38 cellular contexts compared by ENCODE assay signal in genomic region chr4:3796960-3797359, GRCh38. TPM values are rescaled to one million over a fixed set of nuclear protein-coding genes. Genes with fewer than 3 reads are reported as not detected.
"Had no signal": no experiment of that assay in that cellular context is flagged by ENCODE, and none has a peak within 500 bp of the region (broad histone marks: within the 10 kb centered on the region; RNA-seq: fewer than 3 reads in every experiment).

No MANE protein-coding gene starts in this region.

- H3K27me3 Mint-ChIP-seq: activated CD4-positive, alpha-beta memory T cell treated with anti-CD3 and anti-CD28 coated beads, Interleukin-2, amount 10 ng/mL, durations not matched to agents 7 days and 5 days; activated CD4-positive, alpha-beta T cell treated with anti-CD3 and anti-CD28 coated beads, Interleukin-2, amount 10 ng/mL, durations not matched to agents 7 days and 5 days; activated CD8-positive, alpha-beta memory T cell treated with anti-CD3 and anti-CD28 coated beads, Interleukin-2, amount 10 ng/mL, durations not matched to agents 7 days and 5 days had no signal

- ATAC-seq: activated CD4-positive, alpha-beta T cell treated with anti-CD3 and anti-CD28 coated beads for 36 hours; activated CD4-positive, CD25-positive, alpha-beta regulatory T cell treated with anti-CD3 and anti-CD28 coated beads, Interleukin-2, amount 50 U/mL, for 24 hours; activated CD8-positive, alpha-beta memory T cell treated with anti-CD3 and anti-CD28 coated beads, Interleukin-2, amount 10 ng/mL, durations not matched to agents 7 days and 5 days; activated CD8-positive, alpha-beta T cell treated with anti-CD3 and anti-CD28 coated beads, Interleukin-2, amount 10 ng/mL, durations not matched to agents 7 days and 5 days; activated naive CD4-positive, alpha-beta T cell treated with anti-CD3 and anti-CD28 coated beads, Interleukin-2, amount 50 U/mL, for 72 hours; activated T-cell treated with anti-CD3 and anti-CD28 coated beads, Interleukin-2, amount 50 U/mL, for 72 hours; activated T-helper 17 cell treated with anti-CD3 and anti-CD28 coated beads, Interleukin-2, amount 50 U/mL, for 72 hours; body of pancreas; WTC11 had no signal

- H3K4me1 Mint-ChIP-seq: activated CD4-positive, alpha-beta memory T cell treated with anti-CD3 and anti-CD28 coated beads, Interleukin-2, amount 10 ng/mL, durations not matched to agents 7 days and 5 days; activated CD4-positive, alpha-beta T cell treated with anti-CD3 and anti-CD28 coated beads for 36 hours; activated CD4-positive, alpha-beta T cell treated with anti-CD3 and anti-CD28 coated beads, Interleukin-2, amount 10 ng/mL, durations not matched to agents 7 days and 5 days; activated CD8-positive, alpha-beta memory T cell treated with anti-CD3 and anti-CD28 coated beads, Interleukin-2, amount 10 ng/mL, durations not matched to agents 7 days and 5 days; activated naive CD8-positive, alpha-beta T cell treated with anti-CD3 and anti-CD28 coated beads for 36 hours; activated T-helper 17 cell treated with anti-CD3 and anti-CD28 coated beads, Interleukin-2, amount 50 U/mL, for 72 hours; central memory CD8-positive, alpha-beta T cell had no signal

- H3K27me3 ChIP-seq: adrenal gland, body of pancreas, brain microvascular endothelial cell had no signal

- H3K36me3 Mint-ChIP-seq: activated CD8-positive, alpha-beta memory T cell treated with anti-CD3 and anti-CD28 coated beads, Interleukin-2, amount 10 ng/mL, durations not matched to agents 7 days and 5 days; activated naive CD8-positive, alpha-beta T cell treated with anti-CD3 and anti-CD28 coated beads for 36 hours had no signal

- DNase-seq: activated CD4-positive, alpha-beta memory T cell treated with anti-CD3 and anti-CD28 coated beads, Interleukin-2, amount 10 ng/mL, durations not matched to agents 7 days and 5 days; activated CD4-positive, alpha-beta T cell treated with anti-CD3 and anti-CD28 coated beads for 1 hour; activated CD4-positive, alpha-beta T cell treated with anti-CD3 and anti-CD28 coated beads for 36 hours; activated CD4-positive, alpha-beta T cell treated with anti-CD3 and anti-CD28 coated beads for 48 hours; activated CD4-positive, alpha-beta T cell treated with anti-CD3 and anti-CD28 coated beads, Interleukin-2, amount 10 ng/mL, durations not matched to agents 7 days and 5 days; activated CD4-positive, alpha-beta T cell treated with anti-CD3 and anti-CD28 coated beads, Interleukin-2, amount 50 U/mL, for 48 hours; activated CD4-positive, CD25-positive, alpha-beta regulatory T cell; activated CD8-positive, alpha-beta memory T cell treated with anti-CD3 and anti-CD28 coated beads for 24 hours; activated CD8-positive, alpha-beta memory T cell treated with anti-CD3 and anti-CD28 coated beads, Interleukin-2, amount 10 ng/mL, durations not matched to agents 7 days and 5 days; activated CD8-positive, alpha-beta memory T cell treated with anti-CD3 and anti-CD28 coated beads, Interleukin-2, amount 50 U/mL, for 48 hours; activated CD8-positive, alpha-beta T cell treated with anti-CD3 and anti-CD28 coated beads, Interleukin-2, amount 10 ng/mL, durations not matched to agents 7 days and 5 days; activated effector memory CD4-positive, alpha-beta T cell treated with anti-CD3 and anti-CD28 coated beads, Interleukin-2, amount 50 U/mL, for 16 hours; activated gamma-delta T cell treated with Interleukin-2 at 50 U/mL for 16 hours; activated naive CD4-positive, alpha-beta T cell; activated naive CD4-positive, alpha-beta T cell treated with anti-CD3 and anti-CD28 coated beads for 36 hours; activated naive CD4-positive, alpha-beta T cell treated with anti-CD3 and anti-CD28 coated beads, Interleukin-2, amount 50 U/mL, for 16 hours; activated naive CD8-positive, alpha-beta T cell treated with anti-CD3 and anti-CD28 coated beads for 36 hours; activated T-cell treated with anti-CD3 and anti-CD28 coated beads, Interleukin-2, amount 50 U/mL, for 24 hours; activated T-cell treated with anti-CD3 and anti-CD28 coated beads, Interleukin-2, amount 50 U/mL, for 72 hours; adrenal gland; amniotic stem cell; body of pancreas; brain microvascular endothelial cell; caudate nucleus; cerebellar nuclear complex; T-helper 1 cell; T-helper 2 cell; T-helper 9 cell; WERI-Rb-1 had no signal

- H3K27ac ChIP-seq: adrenal gland, body of pancreas, brain microvascular endothelial cell, breast epithelium, WERI-Rb-1 had no signal

- H3K4me3 Mint-ChIP-seq: activated CD4-positive, alpha-beta memory T cell treated with anti-CD3 and anti-CD28 coated beads, Interleukin-2, amount 10 ng/mL, durations not matched to agents 7 days and 5 days; activated CD4-positive, alpha-beta T cell treated with anti-CD3 and anti-CD28 coated beads for 36 hours; activated CD4-positive, alpha-beta T cell treated with anti-CD3 and anti-CD28 coated beads, Interleukin-2, amount 10 ng/mL, durations not matched to agents 7 days and 5 days; activated CD8-positive, alpha-beta memory T cell treated with anti-CD3 and anti-CD28 coated beads, Interleukin-2, amount 10 ng/mL, durations not matched to agents 7 days and 5 days; activated CD8-positive, alpha-beta T cell treated with anti-CD3 and anti-CD28 coated beads, Interleukin-2, amount 10 ng/mL, durations not matched to agents 7 days and 5 days; activated naive CD4-positive, alpha-beta T cell treated with anti-CD3 and anti-CD28 coated beads for 36 hours; activated naive CD8-positive, alpha-beta T cell treated with anti-CD3 and anti-CD28 coated beads for 36 hours; activated T-cell treated with anti-CD3 and anti-CD28 coated beads, Interleukin-2, amount 50 U/mL, for 24 hours; activated T-cell treated with anti-CD3 and anti-CD28 coated beads, Interleukin-2, amount 50 U/mL, for 72 hours; activated T-helper 1 cell treated with anti-CD3 and anti-CD28 coated beads, Interleukin-12 subunit alpha, Interleukin-12 subunit beta, Interleukin-2, Interleukin-4 antibody, amounts not matched to agents 30 ng/mL and 10 ng/mL and 1 ng/mL, durations not matched to agents 14 hours and 24 hours and 36 hours; activated T-helper 17 cell treated with anti-CD3 and anti-CD28 coated beads, Interleukin-2, amount 50 U/mL, for 72 hours; central memory CD8-positive, alpha-beta T cell; T-helper 1 cell treated with Interleukin-12 subunit alpha and Interleukin-12 subunit beta and Interleukin-4 antibody, amounts not matched to agents 30 μg/mL and 1 μg/mL, for 36 hours; T-helper 2 cell treated with Interferon-gamma antibody and Interleukin-4, amounts not matched to agents 5 μg/mL and 100 μg/mL, for 36 hours; WTC11 had no signal

- H3K4me3 ChIP-seq: adrenal gland, body of pancreas, breast epithelium had no signal

- H3K4me1 ChIP-seq: adrenal gland, body of pancreas, breast epithelium had no signal

- H3K36me3 ChIP-seq: adrenal gland, brain microvascular endothelial cell, breast epithelium, WERI-Rb-1 had no signal

- H3K27ac Mint-ChIP-seq: activated CD4-positive, alpha-beta memory T cell treated with anti-CD3 and anti-CD28 coated beads, Interleukin-2, amount 10 ng/mL, durations not matched to agents 7 days and 5 days; activated CD4-positive, alpha-beta T cell treated with anti-CD3 and anti-CD28 coated beads for 36 hours; activated CD4-positive, alpha-beta T cell treated with anti-CD3 and anti-CD28 coated beads, Interleukin-2, amount 10 ng/mL, durations not matched to agents 7 days and 5 days; activated CD8-positive, alpha-beta memory T cell treated with anti-CD3 and anti-CD28 coated beads, Interleukin-2, amount 10 ng/mL, durations not matched to agents 7 days and 5 days; activated CD8-positive, alpha-beta T cell treated with anti-CD3 and anti-CD28 coated beads, Interleukin-2, amount 10 ng/mL, durations not matched to agents 7 days and 5 days; activated naive CD4-positive, alpha-beta T cell treated with anti-CD3 and anti-CD28 coated beads for 36 hours; activated naive CD4-positive, alpha-beta T cell treated with anti-CD3 and anti-CD28 coated beads, Interleukin-2, amount 50 U/mL, for 72 hours; activated naive CD8-positive, alpha-beta T cell treated with anti-CD3 and anti-CD28 coated beads for 36 hours; activated T-cell treated with anti-CD3 and anti-CD28 coated beads, Interleukin-2, amount 50 U/mL, for 24 hours; activated T-cell treated with anti-CD3 and anti-CD28 coated beads, Interleukin-2, amount 50 U/mL, for 72 hours; activated T-helper 1 cell treated with anti-CD3 and anti-CD28 coated beads, Interleukin-12 subunit alpha, Interleukin-12 subunit beta, Interleukin-2, Interleukin-4 antibody, amounts not matched to agents 30 ng/mL and 10 ng/mL and 1 ng/mL, durations not matched to agents 14 hours and 24 hours and 36 hours; activated T-helper 17 cell treated with anti-CD3 and anti-CD28 coated beads, Interleukin-2, amount 50 U/mL, for 72 hours; T-helper 1 cell treated with Interleukin-12 subunit alpha and Interleukin-12 subunit beta and Interleukin-4 antibody, amounts not matched to agents 30 μg/mL and 1 μg/mL, for 36 hours; T-helper 2 cell treated with Interferon-gamma antibody and Interleukin-4, amounts not matched to agents 5 μg/mL and 100 μg/mL, for 36 hours; WTC11 had no signal

RNA-seq across cellular contexts. Expression of gene ADRA2C, which starts 30.8 kb away (rescaled TPM):
- total RNA-seq: activated CD4-positive, alpha-beta memory T cell treated with anti-CD3 and anti-CD28 coated beads, Interleukin-2, amount 10 ng/mL, durations not matched to agents 7 days and 5 days; activated CD4-positive, alpha-beta T cell treated with anti-CD3 and anti-CD28 coated beads for 36 hours; activated CD4-positive, alpha-beta T cell treated with anti-CD3 and anti-CD28 coated beads, Interleukin-2, amount 10 ng/mL, durations not matched to agents 7 days and 5 days; activated CD8-positive, alpha-beta memory T cell treated with anti-CD3 and anti-CD28 coated beads, Interleukin-2, amount 10 ng/mL, durations not matched to agents 7 days and 5 days; activated CD8-positive, alpha-beta T cell treated with anti-CD3 and anti-CD28 coated beads, Interleukin-2, amount 10 ng/mL, durations not matched to agents 7 days and 5 days; activated naive CD4-positive, alpha-beta T cell treated with anti-CD3 and anti-CD28 coated beads for 36 hours; activated naive CD8-positive, alpha-beta T cell treated with anti-CD3 and anti-CD28 coated beads for 36 hours; activated T-cell treated with anti-CD3 and anti-CD28 coated beads, Interleukin-2, amount 50 U/mL, for 72 hours; activated T-helper 1 cell treated with anti-CD3 and anti-CD28 coated beads, Interleukin-12 subunit alpha, Interleukin-12 subunit beta, Interleukin-2, Interleukin-4 antibody, amounts not matched to agents 30 ng/mL and 10 ng/mL and 1 ng/mL, durations not matched to agents 14 hours and 24 hours and 36 hours; activated T-helper 17 cell treated with anti-CD3 and anti-CD28 coated beads, Interleukin-2, amount 50 U/mL, for 72 hours had no signal
